Comparison of ENCODE assay signal across 25 cellular contexts in genomic region chr14:31429791-31430190, GRCh38. TPM values are rescaled to one million over a fixed set of nuclear protein-coding genes. Genes with fewer than 3 reads are reported as not detected.
"Had no signal": no experiment of that assay in that cellular context is flagged by ENCODE, and none has a peak within 500 bp of the region (broad histone marks: within the 10 kb centered on the region; RNA-seq: fewer than 3 reads in every experiment).

No MANE protein-coding gene starts in this region.

- DNase-seq: effector CD8-positive, alpha-beta T cell; heart left ventricle; hippocampal formation; left colon; left ventricle myocardium superior; mesenchymal stem cell; midbrain; occipital lobe; pancreas; right cardiac atrium; small intestine; stimulated activated CD4-positive, alpha-beta T cell treated with anti-CD3 and anti-CD28 coated beads, Interleukin-12 subunit alpha, Interleukin-12 subunit beta, amount 100 ng/mL, for 4 hours; stimulated activated naive CD4-positive, alpha-beta T cell treated with Interleukin-2 at 50 U/mL for 16 hours; transverse colon had no signal

- H3K27me3 Mint-ChIP-seq: progenitor cell of endocrine pancreas had no signal

- H3K27ac Mint-ChIP-seq: nephron, progenitor cell of endocrine pancreas had no signal

- H3K4me3 Mint-ChIP-seq: nephron had no signal

- ATAC-seq: heart left ventricle, left colon, left ventricle myocardium superior, pancreas, right cardiac atrium had no signal

- H3K4me1 Mint-ChIP-seq: nephron had no signal

RNA-seq across cellular contexts. Expression of gene GPR33, which starts 58.0 kb away (rescaled TPM):
- total RNA-seq: dermis microvascular lymphatic vessel endothelial cell, fibroblast of lung, frontal cortex, glomerular endothelial cell, heart left ventricle, kidney epithelial cell, left colon, left ventricle myocardium superior, lung, occipital lobe, pancreas, progenitor cell of endocrine pancreas, right cardiac atrium, subcutaneous adipose tissue, thoracic aorta, transverse colon, ureter had no signal
